Comparison of ENCODE assay signal across 1 cellular context in the genomic region with DNA sequence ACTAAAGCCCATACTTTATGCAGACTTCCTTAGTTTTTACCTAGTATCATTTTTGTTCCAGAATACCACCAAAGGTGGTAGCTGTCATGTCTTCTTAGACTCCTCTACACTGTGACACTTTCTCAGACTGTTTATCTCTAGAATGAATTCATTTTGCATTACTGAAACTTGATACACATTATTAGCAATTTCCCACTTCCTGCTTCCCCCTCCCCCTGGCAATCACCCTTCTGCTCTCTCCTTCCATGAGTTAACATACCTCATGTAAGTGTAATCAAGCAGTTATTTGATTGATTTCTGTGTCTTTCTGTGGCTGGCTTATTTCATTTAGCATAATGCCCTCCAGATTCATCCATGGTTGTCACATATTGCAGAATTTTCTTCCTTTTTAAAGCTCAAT.
TF ChIP-seq lines count a peak whose summit lies in the region.

No MANE protein-coding gene starts in this region.

TF ChIP-seq in GM12878, 131 proteins besides CTCF, POLR2A, EP300 and RAD21 (continued from another document):
- TF ChIP-seq, protein P1, sequence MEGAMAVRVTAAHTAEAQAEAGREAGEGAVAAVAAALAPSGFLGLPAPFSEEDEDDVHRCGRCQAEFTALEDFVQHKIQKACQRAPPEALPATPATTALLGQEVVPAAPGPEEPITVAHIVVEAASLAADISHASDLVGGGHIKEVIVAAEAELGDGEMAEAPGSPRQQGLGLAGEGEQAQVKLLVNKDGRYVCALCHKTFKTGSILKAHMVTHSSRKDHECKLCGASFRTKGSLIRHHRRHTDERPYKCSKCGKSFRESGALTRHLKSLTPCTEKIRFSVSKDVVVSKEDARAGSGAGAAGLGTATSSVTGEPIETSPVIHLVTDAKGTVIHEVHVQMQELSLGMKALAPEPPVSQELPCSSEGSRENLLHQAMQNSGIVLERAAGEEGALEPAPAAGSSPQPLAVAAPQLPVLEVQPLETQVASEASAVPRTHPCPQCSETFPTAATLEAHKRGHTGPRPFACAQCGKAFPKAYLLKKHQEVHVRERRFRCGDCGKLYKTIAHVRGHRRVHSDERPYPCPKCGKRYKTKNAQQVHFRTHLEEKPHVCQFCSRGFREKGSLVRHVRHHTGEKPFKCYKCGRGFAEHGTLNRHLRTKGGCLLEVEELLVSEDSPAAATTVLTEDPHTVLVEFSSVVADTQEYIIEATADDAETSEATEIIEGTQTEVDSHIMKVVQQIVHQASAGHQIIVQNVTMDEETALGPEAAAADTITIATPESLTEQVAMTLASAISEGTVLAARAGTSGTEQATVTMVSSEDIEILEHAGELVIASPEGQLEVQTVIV (IDR thresholded peaks at IDR 0.05; ENCODE audit: borderline replicate concordance, partially characterized antibody) = no peak
- peak; percentile 51; the same call in 1 of the 2 replicates for TF ChIP-seq SPI1 (IDR thresholded peaks at IDR 0.05; ENCODE audit: borderline replicate concordance, insufficient read depth, low read depth, low read length)
- no peak for TF ChIP-seq STAT1 (conservative IDR thresholded peaks at IDR 0.05)
- TF ChIP-seq CBFB (IDR thresholded peaks at IDR 0.05; ENCODE audit: low read depth) = no peak
- TF ChIP-seq NBN (IDR thresholded peaks at IDR 0.05) = no peak
TF ChIP-seq in GM12878: peak in this region for 3.
